In the genomic region with DNA sequence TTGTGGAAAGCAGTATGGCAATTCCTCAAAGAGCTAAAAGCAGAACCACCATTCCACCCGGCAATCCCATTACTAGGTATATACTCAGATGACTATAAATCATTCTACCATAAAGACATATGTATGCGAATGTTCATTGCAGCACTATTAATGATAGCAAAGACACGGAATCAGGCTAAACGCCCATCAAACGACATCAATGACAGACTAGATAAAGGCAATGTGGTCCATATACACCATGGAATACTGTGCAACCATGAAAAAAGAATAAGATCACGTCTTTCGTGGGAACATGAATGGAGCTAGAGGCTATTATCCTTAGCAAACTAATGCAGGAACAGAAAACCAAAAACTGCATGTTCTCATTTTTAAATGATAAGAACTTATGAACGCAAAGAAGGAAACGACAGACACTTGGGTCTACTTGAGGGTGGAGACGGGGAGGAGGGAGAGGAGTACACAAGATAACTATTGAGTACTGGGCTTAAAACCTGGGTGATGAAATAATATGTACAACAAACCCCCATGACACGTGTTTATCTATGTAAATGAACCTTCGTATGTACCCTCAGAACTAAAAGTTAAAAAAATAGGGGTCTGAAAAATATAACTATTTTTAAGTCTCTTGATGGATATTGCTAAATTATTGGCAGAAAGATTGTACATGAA, we compare ENCODE assay signal across 17 cellular contexts. TPM values are rescaled to one million over a fixed set of nuclear protein-coding genes. Genes with fewer than 3 reads are reported as not detected.
DNase-seq lines count a peak whose midpoint lies in the region; ATAC-seq and TF ChIP-seq lines count a peak whose summit lies in the region.
"Had no signal": no experiment of that assay in that cellular context is flagged by ENCODE, and none has a peak within 500 bp of the region (broad histone marks: within the 10 kb centered on the region; RNA-seq: fewer than 3 reads in every experiment).

No MANE protein-coding gene starts in this region.

- intact Hi-C loops in activated CD4-positive, alpha-beta T cell treated with anti-CD3 and anti-CD28 coated beads for 36 hours (cut with DNase I, micrococcal nuclease): loop anchor here (2.0 to 10.0 kb wide), 4 partner anchors 143 to 1141 kb away; a partner anchor contains a TSS
- intact Hi-C loops in natural killer cell (cut with micrococcal nuclease): no loop called here

- CTCF ChIA-PET in activated CD4-positive, alpha-beta T cell treated with anti-CD3 and anti-CD28 coated beads for 36 hours (lab: Charles Lee): interaction anchor here (1.2 to 2.0 kb wide), 3 partner anchors 17 to 148 kb away, joined by 3 to 9 read pairs (median 6); no protein-coding TSS in a partner anchor

- H3K36me3 Mint-ChIP-seq in activated CD4-positive, alpha-beta T cell treated with anti-CD3 and anti-CD28 coated beads for 36 hours (ENCODE audit: low read depth): peaks cover 28% of the 10 kb centered on the region
- peaks cover 15% of the 10 kb centered on the region for H3K36me3 Mint-ChIP-seq in natural killer cell treated with Interleukin-12 subunit alpha and Interleukin-12 subunit beta and Interleukin-15 and Interleukin-18, amount 100 ng/mL, for 72 hours
- no peaks in the 10 kb centered on the region for H3K36me3 Mint-ChIP-seq in natural killer cell
- peaks cover 8% of the 10 kb centered on the region for H3K36me3 Mint-ChIP-seq in activated T-helper 17 cell treated with anti-CD3 and anti-CD28 coated beads, Interleukin-2, amount 50 U/mL, for 72 hours (ENCODE audit: low read depth)
- H3K36me3 Mint-ChIP-seq: CD8-positive, alpha-beta T cell had no signal

- ATAC-seq in activated CD4-positive, alpha-beta T cell treated with anti-CD3 and anti-CD28 coated beads for 36 hours: no peak
- ATAC-seq in natural killer cell treated with Interleukin-12 subunit alpha and Interleukin-12 subunit beta and Interleukin-15 and Interleukin-18, amount 100 ng/mL, for 72 hours: no peak
- ATAC-seq in natural killer cell (no peak), HG03342 (IDR thresholded peaks at IDR 0.05; ENCODE audit: unreplicated experiment) (no peak)
- no peak for ATAC-seq in activated T-helper 17 cell treated with anti-CD3 and anti-CD28 coated beads, Interleukin-2, amount 50 U/mL, for 72 hours (replicated peaks)
- no peak for ATAC-seq in stimulated activated naive CD8-positive, alpha-beta T cell treated with anti-CD3 and anti-CD28 coated beads, Interleukin-15, amount 100 ng/mL, for 72 hours
- ATAC-seq: CD8-positive, alpha-beta T cell had no signal

- peaks cover 3% of the 10 kb centered on the region for H3K9me3 Mint-ChIP-seq in activated CD4-positive, alpha-beta T cell treated with anti-CD3 and anti-CD28 coated beads for 36 hours (ENCODE audit: low read depth)
- H3K9me3 Mint-ChIP-seq in natural killer cell treated with Interleukin-12 subunit alpha and Interleukin-12 subunit beta and Interleukin-15 and Interleukin-18, amount 100 ng/mL, for 72 hours: peaks cover 3% of the 10 kb centered on the region
- no peaks in the 10 kb centered on the region for H3K9me3 Mint-ChIP-seq in natural killer cell
- H3K9me3 Mint-ChIP-seq in activated T-helper 17 cell treated with anti-CD3 and anti-CD28 coated beads, Interleukin-2, amount 50 U/mL, for 72 hours: no peaks in the 10 kb centered on the region
- no peaks in the 10 kb centered on the region for H3K9me3 Mint-ChIP-seq in stimulated activated naive CD8-positive, alpha-beta T cell treated with anti-CD3 and anti-CD28 coated beads, Interleukin-15, amount 100 ng/mL, for 72 hours
- H3K9me3 Mint-ChIP-seq: CD8-positive, alpha-beta T cell had no signal

- H3K4me3 Mint-ChIP-seq in activated CD4-positive, alpha-beta T cell treated with anti-CD3 and anti-CD28 coated beads for 36 hours: no peak overlapping the region
- peak overlapping the region; percentile 89 for H3K4me3 Mint-ChIP-seq in natural killer cell treated with Interleukin-12 subunit alpha and Interleukin-12 subunit beta and Interleukin-15 and Interleukin-18, amount 100 ng/mL, for 72 hours
- H3K4me3 Mint-ChIP-seq in natural killer cell: no peak overlapping the region
- H3K4me3 Mint-ChIP-seq in activated T-helper 17 cell treated with anti-CD3 and anti-CD28 coated beads, Interleukin-2, amount 50 U/mL, for 72 hours: peak overlapping the region; percentile 79
- peak overlapping the region; percentile 19 to 94 for H3K4me3 Mint-ChIP-seq in stimulated activated naive CD8-positive, alpha-beta T cell treated with anti-CD3 and anti-CD28 coated beads, Interleukin-15, amount 100 ng/mL, for 72 hours
- H3K4me3 Mint-ChIP-seq: CD8-positive, alpha-beta T cell had no signal

- TF ChIP-seq CTCF in natural killer cell (IDR thresholded peaks at IDR 0.05): no peak

- POLR2A ChIA-PET in activated CD4-positive, alpha-beta T cell treated with anti-CD3 and anti-CD28 coated beads for 36 hours (lab: Charles Lee): no interaction called here

- DNase-seq in activated CD4-positive, alpha-beta T cell treated with anti-CD3 and anti-CD28 coated beads for 36 hours: no peak
- no peak for DNase-seq in activated CD4-positive, alpha-beta T cell treated with anti-CD3 and anti-CD28 coated beads, Interleukin-2, amount 50 U/mL, for 48 hours
- DNase-seq in natural killer cell treated with Interleukin-12 subunit alpha and Interleukin-12 subunit beta and Interleukin-15 and Interleukin-18, amount 100 ng/mL, for 72 hours (ENCODE audit: low spot score): no peak
- no peak for DNase-seq in natural killer cell
- DNase-seq in stimulated activated naive CD8-positive, alpha-beta T cell treated with anti-CD3 and anti-CD28 coated beads, Interleukin-15, amount 100 ng/mL, for 72 hours: no peak
- no peak for DNase-seq in stimulated activated CD4-positive, alpha-beta T cell treated with anti-CD3 and anti-CD28 coated beads, Interleukin-4, amount 100 ng/mL, for 24 hours
- DNase-seq: CD8-positive, alpha-beta T cell; DMS79; H7; MG63; NCI-H1092; NCI-H1694; NCI-H510A treated with DMSO at 0.1 percent for 48 hours; NCI-H82 had no signal

- H3K27ac Mint-ChIP-seq in activated CD4-positive, alpha-beta T cell treated with anti-CD3 and anti-CD28 coated beads for 36 hours: peak overlapping the region; percentile 95
- H3K27ac Mint-ChIP-seq in natural killer cell treated with Interleukin-12 subunit alpha and Interleukin-12 subunit beta and Interleukin-15 and Interleukin-18, amount 100 ng/mL, for 72 hours: peak overlapping the region; percentile 95 to 100
- no peak overlapping the region for H3K27ac Mint-ChIP-seq in natural killer cell
- H3K27ac Mint-ChIP-seq in activated T-helper 17 cell treated with anti-CD3 and anti-CD28 coated beads, Interleukin-2, amount 50 U/mL, for 72 hours: peak overlapping the region; percentile 98
- peak overlapping the region; percentile 99 to 100 for H3K27ac Mint-ChIP-seq in stimulated activated naive CD8-positive, alpha-beta T cell treated with anti-CD3 and anti-CD28 coated beads, Interleukin-15, amount 100 ng/mL, for 72 hours
- H3K27ac Mint-ChIP-seq: CD8-positive, alpha-beta T cell had no signal

- H3K4me1 Mint-ChIP-seq in activated CD4-positive, alpha-beta T cell treated with anti-CD3 and anti-CD28 coated beads for 36 hours: peaks cover 92% of the 10 kb centered on the region
- peaks cover 75 to 92% of the 10 kb centered on the region in 2 donors for H3K4me1 Mint-ChIP-seq in natural killer cell treated with Interleukin-12 subunit alpha and Interleukin-12 subunit beta and Interleukin-15 and Interleukin-18, amount 100 ng/mL, for 72 hours (ENCODE audit: low read depth in 2 of 2)
- H3K4me1 Mint-ChIP-seq in natural killer cell: peaks cover 6 to 12% of the 10 kb centered on the region in 2 donors
- H3K4me1 Mint-ChIP-seq in activated T-helper 17 cell treated with anti-CD3 and anti-CD28 coated beads, Interleukin-2, amount 50 U/mL, for 72 hours: peaks cover 52% of the 10 kb centered on the region
- peaks cover 100% of the 10 kb centered on the region for H3K4me1 Mint-ChIP-seq in stimulated activated naive CD8-positive, alpha-beta T cell treated with anti-CD3 and anti-CD28 coated beads, Interleukin-15, amount 100 ng/mL, for 72 hours

- H3K27me3 Mint-ChIP-seq in activated CD4-positive, alpha-beta T cell treated with anti-CD3 and anti-CD28 coated beads for 36 hours: no peaks in the 10 kb centered on the region
- no peaks in the 10 kb centered on the region for H3K27me3 Mint-ChIP-seq in natural killer cell treated with Interleukin-12 subunit alpha and Interleukin-12 subunit beta and Interleukin-15 and Interleukin-18, amount 100 ng/mL, for 72 hours
- no peaks in the 10 kb centered on the region for H3K27me3 Mint-ChIP-seq in natural killer cell (ENCODE audit: low read depth in 2 of 2)
- no peaks in the 10 kb centered on the region for H3K27me3 Mint-ChIP-seq in activated T-helper 17 cell treated with anti-CD3 and anti-CD28 coated beads, Interleukin-2, amount 50 U/mL, for 72 hours
- H3K27me3 Mint-ChIP-seq in stimulated activated naive CD8-positive, alpha-beta T cell treated with anti-CD3 and anti-CD28 coated beads, Interleukin-15, amount 100 ng/mL, for 72 hours: no peaks in the 10 kb centered on the region

RNA-seq across cellular contexts. Expression of a gene that starts 32.0 kb away (rescaled TPM):
- 100 to 1,000 TPM; 470 to 536 TPM for total RNA-seq in activated CD4-positive, alpha-beta T cell treated with anti-CD3 and anti-CD28 coated beads for 36 hours
- total RNA-seq in natural killer cell treated with Interleukin-12 subunit alpha and Interleukin-12 subunit beta and Interleukin-15 and Interleukin-18, amount 100 ng/mL, for 72 hours: 1,000 to 10,000 TPM in 1 of 2 donors, 100 to 1,000 TPM in 1; 755 to 1,319 TPM
- total RNA-seq in natural killer cell: 100 to 1,000 TPM; 276 to 363 (median 357) TPM
- total RNA-seq in activated T-helper 17 cell treated with anti-CD3 and anti-CD28 coated beads, Interleukin-2, amount 50 U/mL, for 72 hours: 100 to 1,000 TPM; 581 to 591 TPM
- total RNA-seq: A172 had no signal

Comparison
In these comparisons a context has a peak if more than half of its experiments do, and no peak if none do; other contexts are left out.
1. H3K27ac Mint-ChIP-seq: peak in activated CD4-positive, alpha-beta T cell treated with anti-CD3 and anti-CD28 coated beads for 36 hours (single experiment), natural killer cell treated with Interleukin-12 subunit alpha and Interleukin-12 subunit beta and Interleukin-15 and Interleukin-18, amount 100 ng/mL, for 72 hours (2 of 2), activated T-helper 17 cell treated with anti-CD3 and anti-CD28 coated beads, Interleukin-2, amount 50 U/mL, for 72 hours (single experiment) and stimulated activated naive CD8-positive, alpha-beta T cell treated with anti-CD3 and anti-CD28 coated beads, Interleukin-15, amount 100 ng/mL, for 72 hours (2 of 2); none in natural killer cell (0 of 2).
2. H3K4me3 Mint-ChIP-seq: peak in natural killer cell treated with Interleukin-12 subunit alpha and Interleukin-12 subunit beta and Interleukin-15 and Interleukin-18, amount 100 ng/mL, for 72 hours (single experiment), activated T-helper 17 cell treated with anti-CD3 and anti-CD28 coated beads, Interleukin-2, amount 50 U/mL, for 72 hours (single experiment) and stimulated activated naive CD8-positive, alpha-beta T cell treated with anti-CD3 and anti-CD28 coated beads, Interleukin-15, amount 100 ng/mL, for 72 hours (2 of 2); none in activated CD4-positive, alpha-beta T cell treated with anti-CD3 and anti-CD28 coated beads for 36 hours (single experiment) and natural killer cell (single experiment).